Comparison of ENCODE assay signal across 9 cellular contexts in the genomic region with DNA sequence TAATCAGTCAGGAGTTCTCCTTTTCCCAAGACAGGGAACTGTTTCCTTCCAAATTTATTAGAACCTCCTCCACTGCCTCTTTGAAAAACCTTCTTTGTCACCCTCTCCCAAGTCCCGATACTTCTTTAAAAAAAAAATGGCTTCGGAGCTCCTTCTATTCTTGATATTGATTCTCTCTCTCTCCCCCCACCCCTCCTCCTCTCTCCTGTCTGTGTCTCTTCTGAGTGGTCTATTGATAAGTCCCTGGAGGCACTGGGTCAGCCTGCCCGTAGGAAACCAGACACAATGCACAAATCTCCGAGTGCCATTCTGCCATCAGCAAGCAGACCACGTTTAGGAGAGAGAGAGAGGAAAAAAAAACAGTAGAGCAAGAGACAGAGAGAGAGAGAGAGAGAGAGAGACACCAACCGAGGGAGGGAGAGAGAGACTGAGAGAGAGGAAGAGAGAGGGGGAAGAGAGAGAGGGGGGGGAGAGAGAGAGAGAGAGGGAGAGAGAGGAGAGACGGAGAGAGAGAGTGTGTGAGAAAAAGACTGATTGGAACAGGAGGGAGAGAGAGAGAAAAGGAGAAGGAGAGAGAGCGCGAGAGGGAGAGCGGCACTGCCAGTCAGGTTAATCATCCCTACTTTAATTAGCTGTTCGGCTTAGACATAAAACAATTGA.
A peak's percentile ranks its signal among the peaks of the same experiment; 100 is the strongest.
DNase-seq lines count a peak whose midpoint lies in the region; ATAC-seq and TF ChIP-seq lines count a peak whose summit lies in the region.
"Had no signal": no experiment of that assay in that cellular context is flagged by ENCODE, and none has a peak within 500 bp of the region (broad histone marks: within the 10 kb centered on the region; RNA-seq: fewer than 3 reads in every experiment).

No MANE protein-coding gene starts in this region.

- H3K9me3 Mint-ChIP-seq in naive B cell, result no peaks in the 10 kb centered on the region
- H3K9me3 Mint-ChIP-seq in type B pancreatic cell, result no peaks in the 10 kb centered on the region

- no peaks in the 10 kb centered on the region for H3K9me3 ChIP-seq in endocrine pancreas (ENCODE audit: control insufficient read depth, low read length)

- in situ Hi-C loops in G401 (cut with HindIII; ENCODE audit: low sequenced_read_pairs), result no loop called here

- no peaks in the 10 kb centered on the region for H3K36me3 Mint-ChIP-seq in naive B cell
- H3K36me3 Mint-ChIP-seq in type B pancreatic cell, result no peaks in the 10 kb centered on the region

- ATAC-seq in naive B cell (ENCODE audit: low read depth in 2 of 2), result peak in 1 of 2 donors; percentile 10
- ATAC-seq in HG03280 (IDR thresholded peaks at IDR 0.05; ENCODE audit: unreplicated experiment), result no peak

- H3K9ac ChIP-seq in endocrine pancreas (ENCODE audit: control insufficient read depth, insufficient read depth, low read length), result peak overlapping the region; percentile 22
- H3K9ac ChIP-seq: KMS-11 had no signal

- H3K4me1 Mint-ChIP-seq in naive B cell (peaks cover 16 to 22% (median 20%) of the 10 kb centered on the region in 3 donors), type B pancreatic cell (ENCODE audit: unreplicated experiment) (peaks cover 7% of the 10 kb centered on the region)

- H3K27ac Mint-ChIP-seq in naive B cell (no peak overlapping the region), type B pancreatic cell (no peak overlapping the region)

- H3K4me1 ChIP-seq in endocrine pancreas (ENCODE audit: control insufficient read depth, insufficient read depth, low read length), result peaks cover 21% of the 10 kb centered on the region

- peak; percentile 83 for DNase-seq in G401 (ENCODE audit: low spot score)
- peak; percentile 83 for DNase-seq in NCI-H2171 (lab: John Stamatoyannopoulos, UW)
- peak; percentile 11 for DNase-seq in naive B cell
- DNase-seq in activated CD4-positive, alpha-beta T cell treated with anti-CD3 and anti-CD28 coated beads for 1 hour, result no peak
- DNase-seq in T1000 (lab: John Stamatoyannopoulos, UW), result no peak
- no peak for DNase-seq in type B pancreatic cell (ENCODE audit: extremely low spot score, unreplicated experiment)

- H3K36me3 ChIP-seq in endocrine pancreas (ENCODE audit: control insufficient read depth, insufficient read depth, low read length), result no peaks in the 10 kb centered on the region

- no peaks in the 10 kb centered on the region for H3K27me3 Mint-ChIP-seq in naive B cell
- peaks cover 2% of the 10 kb centered on the region for H3K27me3 Mint-ChIP-seq in type B pancreatic cell

- H3K4me3 Mint-ChIP-seq in naive B cell, result no peak overlapping the region
- no peak overlapping the region for H3K4me3 Mint-ChIP-seq in type B pancreatic cell

- no peaks in the 10 kb centered on the region for H3K27me3 ChIP-seq in endocrine pancreas (ENCODE audit: control insufficient read depth, insufficient read depth, low read length)

- H3K4me3 ChIP-seq in endocrine pancreas (ENCODE audit: control insufficient read depth, insufficient read depth, low read length), result peak overlapping the region; percentile 92

- TF ChIP-seq CTCF in type B pancreatic cell (conservative IDR thresholded peaks at IDR 0.05), result no peak

Comparison
In these comparisons a context has a peak if more than half of its experiments do, and no peak if none do; other contexts are left out.
1. DNase-seq: peak in G401 (single experiment), NCI-H2171 (single experiment) and naive B cell (single experiment); none in activated CD4-positive, alpha-beta T cell treated with anti-CD3 and anti-CD28 coated beads for 1 hour (single experiment), T1000 (single experiment) and type B pancreatic cell (single experiment).